In genomic region chr1:206526064-206526911, GRCh38 we compare ENCODE assay signal across 25 cellular contexts. TPM values are rescaled to one million over a fixed set of nuclear protein-coding genes. Genes with fewer than 3 reads are reported as not detected.
A peak's percentile ranks its signal among the peaks of the same experiment; 100 is the strongest.
DNase-seq lines count a peak whose midpoint lies in the region; ATAC-seq and TF ChIP-seq lines count a peak whose summit lies in the region.
"Had no signal": no experiment of that assay in that cellular context is flagged by ENCODE, and none has a peak within 500 bp of the region (broad histone marks: within the 10 kb centered on the region; RNA-seq: fewer than 3 reads in every experiment).

No MANE protein-coding gene starts in this region.

- TF ChIP-seq CTCF in OCI-LY3 (IDR thresholded peaks at IDR 0.05; ENCODE audit: low read depth, low read length), result no peak
- TF ChIP-seq CTCF in fibroblast of the aortic adventitia (IDR thresholded peaks at IDR 0.05; ENCODE audit: insufficient read depth, low read length), result no peak
- no peak for TF ChIP-seq CTCF in neural progenitor cell (IDR thresholded peaks at IDR 0.05)

- H3K27ac Mint-ChIP-seq in stimulated activated memory B cell treated with anti-CD40 and anti-IgM and Interleukin-4, amounts not matched to agents 10 μg/mL and 1 μg/mL and 100 μg/mL, for 72 hours, result no peak overlapping the region
- no peak overlapping the region for H3K27ac Mint-ChIP-seq in neural progenitor cell
- H3K27ac Mint-ChIP-seq: activated naive CD4-positive, alpha-beta T cell treated with anti-CD3 and anti-CD28 coated beads, Interleukin-2, amount 50 U/mL, for 72 hours; stimulated activated effector memory CD8-positive, alpha-beta T cell treated with anti-CD3 and anti-CD28 coated beads, Interleukin-12 subunit alpha, Interleukin-12 subunit beta, amount 100 ng/mL, for 72 hours had no signal

- no peaks in the 10 kb centered on the region for H3K36me3 Mint-ChIP-seq in stimulated activated memory B cell treated with anti-CD40 and anti-IgM and Interleukin-4, amounts not matched to agents 10 μg/mL and 1 μg/mL and 100 μg/mL, for 72 hours
- no peaks in the 10 kb centered on the region for H3K36me3 Mint-ChIP-seq in neural progenitor cell
- H3K36me3 Mint-ChIP-seq: activated naive CD4-positive, alpha-beta T cell treated with anti-CD3 and anti-CD28 coated beads, Interleukin-2, amount 50 U/mL, for 72 hours; CD8-positive, alpha-beta memory T cell; naive B cell; stimulated activated effector memory CD8-positive, alpha-beta T cell treated with anti-CD3 and anti-CD28 coated beads, Interleukin-12 subunit alpha, Interleukin-12 subunit beta, amount 100 ng/mL, for 72 hours had no signal

- no peaks in the 10 kb centered on the region for H3K27me3 Mint-ChIP-seq in stimulated activated memory B cell treated with anti-CD40 and anti-IgM and Interleukin-4, amounts not matched to agents 10 μg/mL and 1 μg/mL and 100 μg/mL, for 72 hours
- H3K27me3 Mint-ChIP-seq in neural progenitor cell (ENCODE audit: insufficient read depth, low read depth), result peaks cover 7% of the 10 kb centered on the region
- H3K27me3 Mint-ChIP-seq: CD8-positive, alpha-beta memory T cell had no signal

- H4K20me1 ChIP-seq in OCI-LY3 (ENCODE audit: insufficient read depth, low read length) (no peaks in the 10 kb centered on the region), neural progenitor cell (ENCODE audit: low read depth) (no peaks in the 10 kb centered on the region)

- peak overlapping the region; percentile 62 for H3K27ac ChIP-seq in OCI-LY3 (ENCODE audit: low read length)
- no peak overlapping the region for H3K27ac ChIP-seq in neural progenitor cell
- H3K27ac ChIP-seq: 22Rv1, ascending aorta, tibial nerve had no signal

- H3K4me2 ChIP-seq in OCI-LY3 (ENCODE audit: low read length), result peak overlapping the region; percentile 43
- no peak overlapping the region for H3K4me2 ChIP-seq in neural progenitor cell

- no peak overlapping the region for H3K4me3 Mint-ChIP-seq in stimulated activated memory B cell treated with anti-CD40 and anti-IgM and Interleukin-4, amounts not matched to agents 10 μg/mL and 1 μg/mL and 100 μg/mL, for 72 hours
- H3K4me3 Mint-ChIP-seq in neural progenitor cell, result no peak overlapping the region
- H3K4me3 Mint-ChIP-seq: CD8-positive, alpha-beta memory T cell; naive B cell; stimulated activated effector memory CD8-positive, alpha-beta T cell treated with anti-CD3 and anti-CD28 coated beads, Interleukin-12 subunit alpha, Interleukin-12 subunit beta, amount 100 ng/mL, for 72 hours had no signal

- H3K9me3 Mint-ChIP-seq in stimulated activated memory B cell treated with anti-CD40 and anti-IgM and Interleukin-4, amounts not matched to agents 10 μg/mL and 1 μg/mL and 100 μg/mL, for 72 hours, result no peaks in the 10 kb centered on the region
- no peaks in the 10 kb centered on the region for H3K9me3 Mint-ChIP-seq in neural progenitor cell
- H3K9me3 Mint-ChIP-seq: activated naive CD4-positive, alpha-beta T cell treated with anti-CD3 and anti-CD28 coated beads, Interleukin-2, amount 50 U/mL, for 72 hours; CD8-positive, alpha-beta memory T cell; naive B cell; stimulated activated effector memory CD8-positive, alpha-beta T cell treated with anti-CD3 and anti-CD28 coated beads, Interleukin-12 subunit alpha, Interleukin-12 subunit beta, amount 100 ng/mL, for 72 hours had no signal

- H3K27me3 ChIP-seq in OCI-LY3 (ENCODE audit: low read depth, low read length) (no peaks in the 10 kb centered on the region), neural progenitor cell (no peaks in the 10 kb centered on the region)
- H3K27me3 ChIP-seq: ascending aorta, tibial nerve had no signal

- H3K9me3 ChIP-seq in OCI-LY3 (ENCODE audit: insufficient read depth, low read length) (no peaks in the 10 kb centered on the region), neural progenitor cell (ENCODE audit: low read depth) (no peaks in the 10 kb centered on the region)
- H3K9me3 ChIP-seq: ascending aorta, tibial nerve had no signal

- H2AFZ ChIP-seq in OCI-LY3 (ENCODE audit: low read depth, low read length) (peak overlapping the region; percentile 2; the same call in 1 of the 2 replicates), neural progenitor cell (replicated peaks) (no peak overlapping the region)

- H3K79me2 ChIP-seq in OCI-LY3 (ENCODE audit: low read length), result no peaks in the 10 kb centered on the region
- H3K79me2 ChIP-seq in neural progenitor cell (ENCODE audit: low read depth), result no peaks in the 10 kb centered on the region

- DNase-seq in DMS 273 (lab: John Stamatoyannopoulos, UW; ENCODE audit: unreplicated experiment), result peak; percentile 12
- DNase-seq in DMS 273 treated with DMSO at 0.1 percent for 48 hours (lab: John Stamatoyannopoulos, UW), result no peak
- peak; percentile 51 for DNase-seq in fibroblast of the aortic adventitia (ENCODE audit: low read depth)
- DNase-seq in NCI-H2029 (lab: John Stamatoyannopoulos, UW), result no peak
- no peak for DNase-seq in neural progenitor cell (ENCODE audit: low spot score)
- DNase-seq in dedifferentiated amniotic fluid mesenchymal stem cell (ENCODE audit: extremely low spot score), result no peak
- DNase-seq: activated CD4-positive, CD25-positive, alpha-beta regulatory T cell treated with anti-CD3 and anti-CD28 coated beads, Interleukin-2, amount 50 U/mL, for 72 hours; CD8-positive, alpha-beta memory T cell; cerebellar nuclear complex; effector CD4-positive, alpha-beta T cell; GF-D8; kidney; mesenchymal stem cell; naive B cell; NCI-H1436 treated with DMSO at 0.1 percent for 48 hours; NCI-H2171; SHP77 treated with DMSO at 0.1 percent for 48 hours; stimulated activated CD4-positive, alpha-beta T cell treated with anti-CD3 and anti-CD28 coated beads, Interleukin-2, amount 100 ng/mL, for 24 hours had no signal

- 0 out of 2 replicates have a peak overlapping the region, but pooled peaks have one; percentile 8 for H3K4me3 ChIP-seq in OCI-LY3 (ENCODE audit: low read length)
- no peak overlapping the region for H3K4me3 ChIP-seq in fibroblast of the aortic adventitia (ENCODE audit: low read depth, low read length)
- no peak overlapping the region for H3K4me3 ChIP-seq in neural progenitor cell
- H3K4me3 ChIP-seq: ascending aorta, tibial nerve had no signal

- peaks cover 10% of the 10 kb centered on the region for H3F3A ChIP-seq in neural progenitor cell (ENCODE audit: low read depth)

- peak; percentile 48 for ATAC-seq in stimulated activated memory B cell treated with anti-CD40 and anti-IgM and Interleukin-4, amounts not matched to agents 10 μg/mL and 1 μg/mL and 100 μg/mL, for 72 hours
- ATAC-seq: activated naive CD4-positive, alpha-beta T cell treated with anti-CD3 and anti-CD28 coated beads, Interleukin-2, amount 50 U/mL, for 72 hours; stimulated activated effector memory CD8-positive, alpha-beta T cell treated with anti-CD3 and anti-CD28 coated beads, Interleukin-12 subunit alpha, Interleukin-12 subunit beta, amount 100 ng/mL, for 72 hours had no signal

- peaks cover 16% of the 10 kb centered on the region for H3K4me1 Mint-ChIP-seq in stimulated activated memory B cell treated with anti-CD40 and anti-IgM and Interleukin-4, amounts not matched to agents 10 μg/mL and 1 μg/mL and 100 μg/mL, for 72 hours
- H3K4me1 Mint-ChIP-seq in neural progenitor cell, result peaks cover 10% of the 10 kb centered on the region
- H3K4me1 Mint-ChIP-seq: naive B cell had no signal

- H3K4me1 ChIP-seq in OCI-LY3 (ENCODE audit: low read length) (peaks cover 37% of the 10 kb centered on the region), neural progenitor cell (peaks cover 4% of the 10 kb centered on the region)
- H3K4me1 ChIP-seq: ascending aorta had no signal

- no peaks in the 10 kb centered on the region for H3K36me3 ChIP-seq in OCI-LY3 (replicated peaks; ENCODE audit: low read depth, low read length)
- no peaks in the 10 kb centered on the region for H3K36me3 ChIP-seq in neural progenitor cell
- H3K36me3 ChIP-seq: ascending aorta, tibial nerve had no signal

- H3K9ac ChIP-seq in OCI-LY3 (ENCODE audit: low read length), result no peak overlapping the region
- H3K9ac ChIP-seq in neural progenitor cell, result no peak overlapping the region

RNA-seq across cellular contexts. Expression of gene RASSF5, which starts 19.0 kb away (rescaled TPM):
- 4.1 and 6.6 TPM in 2 replicates for total RNA-seq in fibroblast of the aortic adventitia (ENCODE audit: low replicate concordance)
- total RNA-seq in neural progenitor cell (ENCODE audit: low replicate concordance), result 0.19 and 0.43 TPM in 2 replicates

RNA-seq across cellular contexts. Expression of gene IKBKE, which starts 56.0 kb away (rescaled TPM):
- 11.5 and 67.9 TPM in 2 replicates for total RNA-seq in fibroblast of the aortic adventitia (ENCODE audit: low replicate concordance)
- 0.26 and 2.7 TPM in 2 replicates for total RNA-seq in neural progenitor cell (ENCODE audit: low replicate concordance)

Comparison
In these comparisons a context has a peak if more than half of its experiments do, and no peak if none do; other contexts are left out.
1. DNase-seq: peak in DMS 273 (single experiment) and fibroblast of the aortic adventitia (single experiment); none in DMS 273 treated with DMSO at 0.1 percent for 48 hours (single experiment), NCI-H2029 (single experiment), neural progenitor cell (single experiment) and dedifferentiated amniotic fluid mesenchymal stem cell (single experiment).